Comparison of ENCODE assay signal across 34 cellular contexts in genomic region chr2:105271393-105272045, GRCh38. TPM values are rescaled to one million over a fixed set of nuclear protein-coding genes. Genes with fewer than 3 reads are reported as not detected.
"Had no signal": no experiment of that assay in that cellular context is flagged by ENCODE, and none has a peak within 500 bp of the region (broad histone marks: within the 10 kb centered on the region; RNA-seq: fewer than 3 reads in every experiment).

No MANE protein-coding gene starts in this region.

- DNase-seq: natural killer cell; occipital lobe; ovary; posterior cingulate gyrus; psoas muscle; right cardiac atrium; spleen; stimulated activated CD4-positive, alpha-beta T cell treated with anti-CD3 and anti-CD28 coated beads, Interleukin-12 subunit alpha, Interleukin-12 subunit beta, amount 100 ng/mL, for 4 hours; stimulated activated CD4-positive, alpha-beta T cell treated with anti-CD3 and anti-CD28 coated beads, Interleukin-1b, Interleukin-23, amount 100 ng/mL, for 48 hours; stimulated activated CD4-positive, alpha-beta T cell treated with anti-CD3 and anti-CD28 coated beads, Interleukin-4, amount 100 ng/mL, for 1 hour; stimulated activated CD4-positive, alpha-beta T cell treated with anti-CD3 and anti-CD28 coated beads, Interleukin-4, amount 100 ng/mL, for 4 hours; stimulated activated CD8-positive, alpha-beta memory T cell treated with anti-CD3 and anti-CD28 coated beads, Interleukin-4, amount 100 ng/mL, for 48 hours; stimulated activated naive CD4-positive, alpha-beta T cell treated with Interleukin-2 at 50 U/mL for 16 hours; stomach; thyroid gland; trophoblast cell; upper lobe of left lung had no signal

- H3K9ac ChIP-seq: neural progenitor cell, parathyroid adenoma had no signal

- H3K4me2 ChIP-seq: neural progenitor cell, smooth muscle cell had no signal

- H3K4me3 ChIP-seq: neural progenitor cell, ovary, psoas muscle, skin epidermis, smooth muscle cell, spleen, stomach, thoracic aorta, thyroid gland, tibial nerve, upper lobe of left lung, vagina had no signal

- H3K9me3 ChIP-seq: ovary, psoas muscle, spleen, stomach, thoracic aorta, thyroid gland, tibial nerve, upper lobe of left lung, vagina had no signal

- H2AFZ ChIP-seq: neural progenitor cell, parathyroid adenoma had no signal

- H3K27ac Mint-ChIP-seq: natural killer cell; nephron; neural progenitor cell; progenitor cell of endocrine pancreas; stimulated activated memory B cell treated with anti-CD40 and anti-IgM and Interleukin-4, amounts not matched to agents 10 μg/mL and 1 μg/mL and 100 μg/mL, for 72 hours had no signal

- H3K27me3 Mint-ChIP-seq: progenitor cell of endocrine pancreas; stimulated activated memory B cell treated with anti-CD40 and anti-IgM and Interleukin-4, amounts not matched to agents 10 μg/mL and 1 μg/mL and 100 μg/mL, for 72 hours; stimulated activated naive CD8-positive, alpha-beta T cell treated with anti-CD3 and anti-CD28 coated beads, Interleukin-15, Interleukin-2, amounts not matched to agents 100 ng/mL and 50 ng/mL, for 24 hours had no signal

- H3K79me2 ChIP-seq: parathyroid adenoma had no signal

- H3K9me3 Mint-ChIP-seq: natural killer cell; nephron; neural progenitor cell; stimulated activated memory B cell treated with anti-CD40 and anti-IgM and Interleukin-4, amounts not matched to agents 10 μg/mL and 1 μg/mL and 100 μg/mL, for 72 hours; stimulated activated naive CD8-positive, alpha-beta T cell treated with anti-CD3 and anti-CD28 coated beads, Interleukin-15, Interleukin-2, amounts not matched to agents 100 ng/mL and 50 ng/mL, for 24 hours had no signal

- FAIRE-seq: urothelium cell line had no signal

- H3K4me1 ChIP-seq: neural progenitor cell, parathyroid adenoma, psoas muscle, stomach, thyroid gland, tibial nerve, upper lobe of left lung, vagina had no signal

- H3K27ac ChIP-seq: neural progenitor cell, ovary, parathyroid adenoma, psoas muscle, skin epidermis, spleen, stomach, thoracic aorta, thyroid gland, tibial nerve, upper lobe of left lung, vagina had no signal

- ATAC-seq: natural killer cell, psoas muscle, right cardiac atrium, sciatic nerve had no signal

- H3K4me1 Mint-ChIP-seq: natural killer cell; neural progenitor cell; stimulated activated memory B cell treated with anti-CD40 and anti-IgM and Interleukin-4, amounts not matched to agents 10 μg/mL and 1 μg/mL and 100 μg/mL, for 72 hours had no signal

- H3K36me3 ChIP-seq: neural progenitor cell, ovary had no signal

- H3K27me3 ChIP-seq: neural progenitor cell, ovary, spleen, stomach, thyroid gland, tibial nerve, upper lobe of left lung, vagina had no signal

- H3K4me3 Mint-ChIP-seq: natural killer cell; nephron; neural progenitor cell; stimulated activated memory B cell treated with anti-CD40 and anti-IgM and Interleukin-4, amounts not matched to agents 10 μg/mL and 1 μg/mL and 100 μg/mL, for 72 hours; stimulated activated naive CD8-positive, alpha-beta T cell treated with anti-CD3 and anti-CD28 coated beads, Interleukin-15, Interleukin-2, amounts not matched to agents 100 ng/mL and 50 ng/mL, for 24 hours had no signal

RNA-seq across cellular contexts. Expression of gene GPR45, which starts 30.0 kb away (rescaled TPM):
- total RNA-seq: natural killer cell, osteoblast, ovary, progenitor cell of endocrine pancreas, psoas muscle, renal cortical epithelial cell, right cardiac atrium, sciatic nerve, smooth muscle cell, spleen, stomach, subcutaneous adipose tissue, thoracic aorta, thyroid gland, tibial nerve, upper lobe of left lung, ureter, vagina had no signal
- polyA plus RNA-seq: ovary, right cardiac atrium, smooth muscle cell, spleen, stomach had no signal
